ENCODE assay signal across 16 cellular contexts in genomic region chr11:44817207-44817944, GRCh38.
DNase-seq lines count a peak whose midpoint lies in the region; ATAC-seq and TF ChIP-seq lines count a peak whose summit lies in the region.
"Had no signal": no experiment of that assay in that cellular context is flagged by ENCODE, and none has a peak within 500 bp of the region (broad histone marks: within the 10 kb centered on the region; RNA-seq: fewer than 3 reads in every experiment).

No MANE protein-coding gene starts in this region.

- H3K27ac ChIP-seq in esophagus muscularis mucosa (replicated peaks in 1 of 4), result peak overlapping the region; percentile 63 to 79 (median 72)
- peak overlapping the region; percentile 3 for H3K27ac ChIP-seq in parathyroid adenoma

- WGBS in esophagus muscularis mucosa, result 63% methylated on average over 1 of the region's 4 CpGs

- no peak for TF ChIP-seq POLR2A in esophagus muscularis mucosa (IDR thresholded peaks at IDR 0.05; ENCODE audit: low read depth)

- H2AFZ ChIP-seq in parathyroid adenoma, result no peak overlapping the region
- H2AFZ ChIP-seq: GM23338 had no signal

- TF ChIP-seq CTCF in esophagus muscularis mucosa (IDR thresholded peaks at IDR 0.05), result no peak
- TF ChIP-seq CTCF in parathyroid adenoma (IDR thresholded peaks at IDR 0.05), result no peak

- no peaks in the 10 kb centered on the region for H3K79me2 ChIP-seq in parathyroid adenoma

- H3K27ac Mint-ChIP-seq in activated CD4-positive, alpha-beta T cell treated with anti-CD3 and anti-CD28 coated beads for 36 hours, result no peak overlapping the region
- H3K27ac Mint-ChIP-seq: activated T-helper 17 cell treated with anti-CD3 and anti-CD28 coated beads, Interleukin-2, amount 50 U/mL, for 72 hours; GM23338 had no signal

- H3K4me2 ChIP-seq in parathyroid adenoma (ENCODE audit: low read length), result no peak overlapping the region
- H3K4me2 ChIP-seq: GM23338 had no signal

- DNase-seq in EL, result peak; percentile 72
- peak; percentile 43 for DNase-seq in LHCN-M2 (ENCODE audit: low read depth)
- DNase-seq in esophagus muscularis mucosa (ENCODE audit: extremely low spot score), result no peak
- DNase-seq in glomerular visceral epithelial cell (ENCODE audit: extremely low spot score), result no peak
- no peak for DNase-seq in activated CD4-positive, alpha-beta T cell treated with anti-CD3 and anti-CD28 coated beads for 36 hours
- no peak for DNase-seq in NCI-H345 treated with DMSO at 0.1 percent for 48 hours (lab: John Stamatoyannopoulos, UW; ENCODE audit: unreplicated experiment)
- DNase-seq: activated CD8-positive, alpha-beta memory T cell treated with anti-CD3 and anti-CD28 coated beads for 24 hours; DMS153; left colon; MM.1S; NCI-H2029; NCI-H748 treated with DMSO at 0.1 percent for 48 hours had no signal

- CTCF ChIA-PET in activated CD4-positive, alpha-beta T cell treated with anti-CD3 and anti-CD28 coated beads for 36 hours (lab: Charles Lee), result interaction anchor here (0.8 kb wide), 2 partner anchors 119 to 530 kb away, joined by 3 read pairs; no protein-coding TSS in a partner anchor

- H3K9ac ChIP-seq in parathyroid adenoma, result no peak overlapping the region

- TF ChIP-seq EP300 in esophagus muscularis mucosa (IDR thresholded peaks at IDR 0.05), result no peak

- no peak overlapping the region for H3K4me3 Mint-ChIP-seq in activated CD4-positive, alpha-beta T cell treated with anti-CD3 and anti-CD28 coated beads for 36 hours
- H3K4me3 Mint-ChIP-seq: activated T-helper 17 cell treated with anti-CD3 and anti-CD28 coated beads, Interleukin-2, amount 50 U/mL, for 72 hours; GM23338 had no signal

- H3K4me1 ChIP-seq in esophagus muscularis mucosa (peaks cover 61 to 97% (median 79%) of the 10 kb centered on the region in 4 donors), parathyroid adenoma (no peaks in the 10 kb centered on the region)

- no peak overlapping the region for H3K4me3 ChIP-seq in esophagus muscularis mucosa
- no peak overlapping the region for H3K4me3 ChIP-seq in parathyroid adenoma (ENCODE audit: low read depth, low read length)
- H3K4me3 ChIP-seq: GM23338 had no signal

- H3K27me3 Mint-ChIP-seq in activated CD4-positive, alpha-beta T cell treated with anti-CD3 and anti-CD28 coated beads for 36 hours, result no peaks in the 10 kb centered on the region
- H3K27me3 Mint-ChIP-seq: activated T-helper 17 cell treated with anti-CD3 and anti-CD28 coated beads, Interleukin-2, amount 50 U/mL, for 72 hours had no signal

- H3K9me3 Mint-ChIP-seq in activated CD4-positive, alpha-beta T cell treated with anti-CD3 and anti-CD28 coated beads for 36 hours (ENCODE audit: low read depth), result no peaks in the 10 kb centered on the region
- H3K9me3 Mint-ChIP-seq: activated T-helper 17 cell treated with anti-CD3 and anti-CD28 coated beads, Interleukin-2, amount 50 U/mL, for 72 hours had no signal

- ATAC-seq in activated CD4-positive, alpha-beta T cell treated with anti-CD3 and anti-CD28 coated beads for 36 hours, result no peak
- no peak for ATAC-seq in HG02852 (IDR thresholded peaks at IDR 0.05; ENCODE audit: unreplicated experiment)
- ATAC-seq: activated T-helper 17 cell treated with anti-CD3 and anti-CD28 coated beads, Interleukin-2, amount 50 U/mL, for 72 hours; GM23338; left colon had no signal

- H3K27me3 ChIP-seq in esophagus muscularis mucosa, result no peaks in the 10 kb centered on the region
- no peaks in the 10 kb centered on the region for H3K27me3 ChIP-seq in parathyroid adenoma (ENCODE audit: control insufficient read depth, insufficient read depth, low read length)

- H3K4me1 Mint-ChIP-seq in activated CD4-positive, alpha-beta T cell treated with anti-CD3 and anti-CD28 coated beads for 36 hours, result no peaks in the 10 kb centered on the region

- no peaks in the 10 kb centered on the region for H3K9me3 ChIP-seq in esophagus muscularis mucosa
- no peaks in the 10 kb centered on the region for H3K9me3 ChIP-seq in parathyroid adenoma (ENCODE audit: control insufficient read depth, low read length)

- H3K36me3 ChIP-seq in esophagus muscularis mucosa (no peaks in the 10 kb centered on the region), parathyroid adenoma (ENCODE audit: control insufficient read depth, insufficient read depth, low read length) (no peaks in the 10 kb centered on the region)

- no peaks in the 10 kb centered on the region for H3K36me3 Mint-ChIP-seq in activated CD4-positive, alpha-beta T cell treated with anti-CD3 and anti-CD28 coated beads for 36 hours (ENCODE audit: low read depth)

- POLR2A ChIA-PET in activated CD4-positive, alpha-beta T cell treated with anti-CD3 and anti-CD28 coated beads for 36 hours (lab: Charles Lee), result no interaction called here

- intact Hi-C loops in esophagus muscularis mucosa (cut with DNase I), result no loop called here
- intact Hi-C loops in activated CD4-positive, alpha-beta T cell treated with anti-CD3 and anti-CD28 coated beads for 36 hours (cut with DNase I, micrococcal nuclease), result no loop called here

Comparison
In these comparisons a context has a peak if more than half of its experiments do, and no peak if none do; other contexts are left out.
1. DNase-seq: peak in EL (single experiment) and LHCN-M2 (single experiment); none in esophagus muscularis mucosa (single experiment), glomerular visceral epithelial cell (single experiment), activated CD4-positive, alpha-beta T cell treated with anti-CD3 and anti-CD28 coated beads for 36 hours (single experiment) and NCI-H345 treated with DMSO at 0.1 percent for 48 hours (single experiment).